15 cellular contexts compared by ENCODE assay signal in genomic region chr12:95739561-95740313, GRCh38. TPM values are rescaled to one million over a fixed set of nuclear protein-coding genes. Genes with fewer than 3 reads are reported as not detected.
A peak's percentile ranks its signal among the peaks of the same experiment; 100 is the strongest.
DNase-seq lines count a peak whose midpoint lies in the region; ATAC-seq, FAIRE-seq and TF ChIP-seq lines count a peak whose summit lies in the region.
"Had no signal": no experiment of that assay in that cellular context is flagged by ENCODE, and none has a peak within 500 bp of the region (broad histone marks: within the 10 kb centered on the region; RNA-seq: fewer than 3 reads in every experiment).

No MANE protein-coding gene starts in this region.

- FAIRE-seq in D721Med (lab: Jason Lieb, UNC), result no peak

- 83 to 85% methylated on average over 13 of the region's 13 CpGs for WGBS in transverse colon (ENCODE audit: low coverage in 1 of 2), 2 donors

- in situ Hi-C loops in transverse colon (cut with MboI; ENCODE audit: low pct_ligation_motif_present in 1 of 4, low pct_unique_long_range_greater_than_20kb in 1 of 4, low sequenced_read_pairs in 3 of 4), result no loop called here

- peaks cover 5% of the 10 kb centered on the region for H3K27me3 Mint-ChIP-seq in activated CD8-positive, alpha-beta T cell treated with anti-CD3 and anti-CD28 coated beads, Interleukin-2, amount 10 ng/mL, durations not matched to agents 7 days and 5 days (ENCODE audit: low read depth)

- H3K27me3 ChIP-seq in left lung (no peaks in the 10 kb centered on the region), skeletal muscle tissue (ENCODE audit: control insufficient read depth in 3 of 3, insufficient read depth in 3 of 3, low read length in 3 of 3) (no peaks in the 10 kb centered on the region), transverse colon (no peaks in the 10 kb centered on the region)

- intact Hi-C loops in left lung (cut with DNase I), result no loop called here
- intact Hi-C loops in transverse colon (cut with DNase I; ENCODE audit: low total_unique reads), result no loop called here

- POLR2A ChIA-PET in activated CD8-positive, alpha-beta T cell treated with anti-CD3 and anti-CD28 coated beads, Interleukin-2, amount 10 ng/mL, durations not matched to agents 7 days and 5 days (lab: Charles Lee), result no interaction called here

- TF ChIP-seq EP300 in transverse colon (IDR thresholded peaks at IDR 0.05; ENCODE audit: low read depth), result no peak

- H3K9me3 Mint-ChIP-seq in activated CD8-positive, alpha-beta T cell treated with anti-CD3 and anti-CD28 coated beads, Interleukin-2, amount 10 ng/mL, durations not matched to agents 7 days and 5 days (ENCODE audit: insufficient read depth), result no peaks in the 10 kb centered on the region
- H3K9me3 Mint-ChIP-seq: nephron progenitor cell had no signal

- H3K4me1 ChIP-seq in left lung (no peaks in the 10 kb centered on the region), skeletal muscle tissue (ENCODE audit: control insufficient read depth in 3 of 3, insufficient read depth in 3 of 3, low read length in 3 of 3) (peaks cover 7 to 14% (median 9%) of the 10 kb centered on the region in 3 donors), transverse colon (peaks cover 0 to 29% (median 6%) of the 10 kb centered on the region in 4 donors)
- H3K4me1 ChIP-seq: HAP-1 had no signal

- H3K9me3 ChIP-seq in left lung (no peaks in the 10 kb centered on the region), skeletal muscle tissue (ENCODE audit: control insufficient read depth in 3 of 3, low read length in 3 of 3) (no peaks in the 10 kb centered on the region), transverse colon (no peaks in the 10 kb centered on the region)
- H3K9me3 ChIP-seq: HAP-1 had no signal

- DNase-seq in NCI-H2171 (lab: John Stamatoyannopoulos, UW) (peak; percentile 4), coronary artery (ENCODE audit: low spot score) (peak; percentile 70), left lung (no peak), D721Med (ENCODE audit: insufficient read length, low spot score) (no peak), transverse colon (no peak), NCI-H82 (lab: John Stamatoyannopoulos, UW) (no peak)
- no peak for DNase-seq in activated CD8-positive, alpha-beta T cell treated with anti-CD3 and anti-CD28 coated beads, Interleukin-2, amount 10 ng/mL, durations not matched to agents 7 days and 5 days
- DNase-seq: activated gamma-delta T cell treated with Interleukin-2 at 50 U/mL for 16 hours, NCI-H1436 treated with DMSO at 0.1 percent for 48 hours, NCI-H526 treated with DMSO at 0.1 percent for 48 hours, nephron progenitor cell had no signal

- H3K27ac ChIP-seq in coronary artery (peak overlapping the region; percentile 44 to 76), left lung (peak overlapping the region in 1 of 2 donors; percentile 48), skeletal muscle tissue (ENCODE audit: low read depth, low read length) (peak overlapping the region; percentile 62), transverse colon (no peak overlapping the region)
- H3K27ac ChIP-seq: KMS-11 had no signal

- CTCF ChIA-PET in activated CD8-positive, alpha-beta T cell treated with anti-CD3 and anti-CD28 coated beads, Interleukin-2, amount 10 ng/mL, durations not matched to agents 7 days and 5 days (lab: Charles Lee), result no interaction called here

- peak; percentile 23 for ATAC-seq in left lung
- no peak for ATAC-seq in activated CD8-positive, alpha-beta T cell treated with anti-CD3 and anti-CD28 coated beads, Interleukin-2, amount 10 ng/mL, durations not matched to agents 7 days and 5 days

- H3K9ac ChIP-seq in skeletal muscle tissue (ENCODE audit: low read depth in 1 of 3, low read length in 3 of 3), result no peak overlapping the region
- H3K9ac ChIP-seq: KMS-11 had no signal

- TF ChIP-seq CTCF in coronary artery (IDR thresholded peaks at IDR 0.05) (no peak), left lung (IDR thresholded peaks at IDR 0.05) (no peak), D721Med (IDR thresholded peaks at IDR 0.05; ENCODE audit: insufficient read depth, missing control alignments) (no peak), transverse colon (IDR thresholded peaks at IDR 0.05) (no peak)

- H3K36me3 ChIP-seq in left lung (no peaks in the 10 kb centered on the region), skeletal muscle tissue (ENCODE audit: control insufficient read depth in 3 of 3, insufficient read depth in 3 of 3, low read length in 3 of 3) (peaks cover 0 to 3% (median 0%) of the 10 kb centered on the region in 3 donors), transverse colon (no peaks in the 10 kb centered on the region)
- H3K36me3 ChIP-seq: HAP-1 had no signal

- H3K4me1 Mint-ChIP-seq in activated CD8-positive, alpha-beta T cell treated with anti-CD3 and anti-CD28 coated beads, Interleukin-2, amount 10 ng/mL, durations not matched to agents 7 days and 5 days (ENCODE audit: low read depth), result no peaks in the 10 kb centered on the region
- H3K4me1 Mint-ChIP-seq: nephron progenitor cell had no signal

- H3K36me3 Mint-ChIP-seq in activated CD8-positive, alpha-beta T cell treated with anti-CD3 and anti-CD28 coated beads, Interleukin-2, amount 10 ng/mL, durations not matched to agents 7 days and 5 days (ENCODE audit: low read depth), result no peaks in the 10 kb centered on the region

- no peak overlapping the region for H3K4me3 Mint-ChIP-seq in activated CD8-positive, alpha-beta T cell treated with anti-CD3 and anti-CD28 coated beads, Interleukin-2, amount 10 ng/mL, durations not matched to agents 7 days and 5 days
- H3K4me3 Mint-ChIP-seq: nephron progenitor cell had no signal

- TF ChIP-seq POLR2A in transverse colon (IDR thresholded peaks at IDR 0.05), result no peak

- H3K4me3 ChIP-seq in coronary artery, result no peak overlapping the region
- H3K4me3 ChIP-seq in left lung, result no peak overlapping the region
- peak overlapping the region in 1 of 3 donors; percentile 25 for H3K4me3 ChIP-seq in skeletal muscle tissue (ENCODE audit: low read length in 3 of 3)
- no peak overlapping the region for H3K4me3 ChIP-seq in transverse colon
- H3K4me3 ChIP-seq: HAP-1 had no signal

- H3K27ac Mint-ChIP-seq in activated CD8-positive, alpha-beta T cell treated with anti-CD3 and anti-CD28 coated beads, Interleukin-2, amount 10 ng/mL, durations not matched to agents 7 days and 5 days, result no peak overlapping the region
- H3K27ac Mint-ChIP-seq: nephron progenitor cell had no signal

RNA-seq across cellular contexts. Expression of gene NTN4, which starts 50.8 kb away (rescaled TPM):
- total RNA-seq in left lung (10 to 100 TPM; 61.9 to 81.5 TPM), skeletal muscle tissue (20.9 TPM), transverse colon (10 to 100 TPM in 3 of 4 donors, 1 to 10 TPM in 1; 6.7 to 25.9 (median 16.7) TPM)
- not detected for total RNA-seq in activated CD8-positive, alpha-beta T cell treated with anti-CD3 and anti-CD28 coated beads, Interleukin-2, amount 10 ng/mL, durations not matched to agents 7 days and 5 days
- total RNA-seq: activated CD8-positive, alpha-beta memory T cell treated with anti-CD3 and anti-CD28 coated beads for 36 hours had no signal

Comparison
In these comparisons a context has a peak if more than half of its experiments do, and no peak if none do; other contexts are left out.
1. DNase-seq: peak in NCI-H2171 (single experiment) and coronary artery (single experiment); none in left lung (0 of 2), D721Med (single experiment), transverse colon (single experiment), activated CD8-positive, alpha-beta T cell treated with anti-CD3 and anti-CD28 coated beads, Interleukin-2, amount 10 ng/mL, durations not matched to agents 7 days and 5 days (single experiment) and NCI-H82 (single experiment).
2. H3K27ac ChIP-seq: peak in coronary artery (2 of 2) and skeletal muscle tissue (single experiment); none in transverse colon (0 of 4).
3. RNA of gene NTN4, which starts 50.8 kb away (total RNA-seq): 61.9 to 81.5 TPM in left lung, 20.9 TPM in skeletal muscle tissue (single experiment) and 6.7 to 25.9 TPM in transverse colon; not detected in activated CD8-positive, alpha-beta T cell treated with anti-CD3 and anti-CD28 coated beads, Interleukin-2, amount 10 ng/mL, durations not matched to agents 7 days and 5 days; every median in the first group is over 4 times any median in the second.